Comparison of ENCODE assay signal across 15 cellular contexts in genomic region chr20:5806457-5807263, GRCh38. TPM values are rescaled to one million over a fixed set of nuclear protein-coding genes. Genes with fewer than 3 reads are reported as not detected.
A peak's percentile ranks its signal among the peaks of the same experiment; 100 is the strongest.
DNase-seq lines count a peak whose midpoint lies in the region; ATAC-seq, FAIRE-seq and TF ChIP-seq lines count a peak whose summit lies in the region.
"Had no signal": no experiment of that assay in that cellular context is flagged by ENCODE, and none has a peak within 500 bp of the region (broad histone marks: within the 10 kb centered on the region; RNA-seq: fewer than 3 reads in every experiment).

No MANE protein-coding gene starts in this region.

- H4K20me1 ChIP-seq in SK-N-SH (ENCODE audit: insufficient read depth) (no peaks in the 10 kb centered on the region), H1 (replicated peaks in 1 of 2; ENCODE audit: control insufficient read depth in 1 of 2, insufficient read depth in 2 of 2, low read length in 2 of 2) (no peaks in the 10 kb centered on the region), osteoblast (ENCODE audit: insufficient read depth, low read length) (no peaks in the 10 kb centered on the region), smooth muscle cell (ENCODE audit: low read depth) (no peaks in the 10 kb centered on the region)

- no peak overlapping the region for H2BK15ac ChIP-seq in H1 (ENCODE audit: low read length)

- H3K36me3 Mint-ChIP-seq in MCF 10A (ENCODE audit: insufficient read depth, unreplicated experiment): no peaks in the 10 kb centered on the region

- H3K4ac ChIP-seq in H1 (replicated peaks; ENCODE audit: insufficient read length, low read depth, low read length): no peak overlapping the region

- H3K36me3 ChIP-seq in breast epithelium (no peaks in the 10 kb centered on the region), SK-N-SH (replicated peaks in 1 of 2; ENCODE audit: control insufficient read depth in 1 of 2, insufficient read depth in 2 of 2, low read length in 1 of 2) (no peaks in the 10 kb centered on the region), H1 (ENCODE audit: control insufficient read depth in 2 of 4, insufficient read depth in 4 of 4, low read length in 3 of 4) (no peaks in the 10 kb centered on the region), osteoblast (ENCODE audit: insufficient read depth, low read length) (no peaks in the 10 kb centered on the region), smooth muscle cell (ENCODE audit: low read depth) (no peaks in the 10 kb centered on the region)
- H3K36me3 ChIP-seq: MG63 had no signal

- no peaks in the 10 kb centered on the region for H3K27me3 Mint-ChIP-seq in MCF 10A (ENCODE audit: insufficient read depth, unreplicated experiment)
- H3K27me3 Mint-ChIP-seq: stimulated activated naive CD8-positive, alpha-beta T cell treated with anti-CD3 and anti-CD28 coated beads, Interleukin-15, amount 100 ng/mL, for 72 hours had no signal

- H2AK5ac ChIP-seq in H1 (ENCODE audit: low read depth, low read length): 0 out of 2 replicates have a peak overlapping the region, but pooled peaks have one; percentile 2

- no peaks in the 10 kb centered on the region for H3F3A ChIP-seq in SK-N-SH (replicated peaks; ENCODE audit: insufficient read depth)
- no peaks in the 10 kb centered on the region for H3F3A ChIP-seq in smooth muscle cell (ENCODE audit: low read depth)

- H3K18ac ChIP-seq in H1 (ENCODE audit: extremely low read depth, low read length): no peak overlapping the region

- H3K9me3 ChIP-seq in breast epithelium (no peaks in the 10 kb centered on the region), SK-N-SH (no peaks in the 10 kb centered on the region), H1 (ENCODE audit: insufficient read depth in 2 of 2, low read depth in 1 of 2, low read length in 1 of 2) (no peaks in the 10 kb centered on the region), osteoblast (ENCODE audit: low read depth, low read length) (no peaks in the 10 kb centered on the region), smooth muscle cell (replicated peaks; ENCODE audit: low read depth) (no peaks in the 10 kb centered on the region)
- H3K9me3 ChIP-seq: MG63, psoas muscle had no signal

- H3K4me2 ChIP-seq in SK-N-SH (no peak overlapping the region), H1 (ENCODE audit: insufficient read depth in 1 of 2, low read depth in 2 of 2, low read length in 2 of 2) (no peak overlapping the region), osteoblast (ENCODE audit: insufficient read depth, low read length) (no peak overlapping the region), smooth muscle cell (no peak overlapping the region)

- FAIRE-seq in H1 (lab: Jason Lieb, UNC): peak; percentile 7
- FAIRE-seq: colon had no signal

- peak; percentile 65 for TF ChIP-seq RAD21 in SK-N-SH (IDR thresholded peaks at IDR 0.05; ENCODE audit: low read length)
- TF ChIP-seq RAD21 in H1 (IDR thresholded peaks at IDR 0.05 in 1 of 2, conservative IDR thresholded peaks at IDR 0.05 in 1 of 2; ENCODE audit: low read depth in 2 of 2, low read length in 2 of 2): peak; percentile 70 to 72

- H3K23me2 ChIP-seq in H1 (ENCODE audit: low read depth, low read length): no peaks in the 10 kb centered on the region

- no peak for ATAC-seq in GM21825 (IDR thresholded peaks at IDR 0.05; ENCODE audit: unreplicated experiment)
- ATAC-seq: psoas muscle; stimulated activated naive CD8-positive, alpha-beta T cell treated with anti-CD3 and anti-CD28 coated beads, Interleukin-15, amount 100 ng/mL, for 72 hours had no signal

- H3K56ac ChIP-seq in H1 (replicated peaks; ENCODE audit: insufficient read length, low read depth, low read length): no peak overlapping the region

- TF ChIP-seq CTCF in MCF 10A (IDR thresholded peaks at IDR 0.05; ENCODE audit: unreplicated experiment) (peak; percentile 27), breast epithelium (IDR thresholded peaks at IDR 0.05) (no peak), SK-N-SH (IDR thresholded peaks at IDR 0.05) (peak; percentile 47), H1 (IDR thresholded peaks at IDR 0.05; ENCODE audit: control extremely low read depth in 1 of 3, insufficient read depth in 1 of 3, low read depth in 1 of 3, low read length in 3 of 3) (peak; percentile 44 to 63 (median 49)), osteoblast (IDR thresholded peaks at IDR 0.05; ENCODE audit: extremely low read depth, low read depth, low read length) (peak; percentile 42), smooth muscle cell (IDR thresholded peaks at IDR 0.05; ENCODE audit: borderline replicate concordance, insufficient read depth, poor library complexity, severe bottlenecking) (no peak)

- H3K9me2 ChIP-seq in SK-N-SH: no peaks in the 10 kb centered on the region

- H2BK120ac ChIP-seq in H1 (replicated peaks; ENCODE audit: low read depth, low read length): no peak overlapping the region

- POLR2A ChIA-PET in MCF 10A (lab: Yijun Ruan, JAX): interaction anchor here (0.7 to 0.8 kb wide), 2 partner anchors 29 to 667 kb away, joined by 3 read pairs; no protein-coding TSS in a partner anchor
- POLR2A ChIA-PET in SK-N-SH (lab: Yijun Ruan, JAX): no interaction called here
- POLR2A ChIA-PET in H1 (lab: Charles Lee; ENCODE audit: partially characterized antibody): interaction anchor here (0.7 kb wide), 1 partner anchor 108 kb away, joined by 3 read pairs; no protein-coding TSS in a partner anchor

- H3K23ac ChIP-seq in H1 (ENCODE audit: insufficient read length): no peak overlapping the region

- no peak overlapping the region for H2BK5ac ChIP-seq in H1 (ENCODE audit: low read depth, low read length)

- no peak overlapping the region for H3K4me3 Mint-ChIP-seq in MCF 10A (ENCODE audit: unreplicated experiment)
- H3K4me3 Mint-ChIP-seq: stimulated activated naive CD8-positive, alpha-beta T cell treated with anti-CD3 and anti-CD28 coated beads, Interleukin-15, amount 100 ng/mL, for 72 hours had no signal

- DNase-seq in MCF 10A (ENCODE audit: unreplicated experiment) (no peak), breast epithelium (ENCODE audit: low spot score in 2 of 2) (no peak), SK-N-SH (no peak), H1 (ENCODE audit: low read depth in 1 of 2, low spot score in 2 of 2) (peak in 1 of 2 experiments; percentile 41), osteoblast (ENCODE audit: insufficient read length, low spot score, missing footprints) (no peak), smooth muscle cell (lab: John Stamatoyannopoulos, UW; ENCODE audit: unreplicated experiment) (no peak), SIG-M5 treated with dmso at 0.1 percent for 504 hours (lab: John Stamatoyannopoulos, UW; ENCODE audit: unreplicated experiment) (no peak)
- DNase-seq: activated CD4-positive, alpha-beta T cell treated with anti-CD3 and anti-CD28 coated beads, Interleukin-2, amount 50 U/mL, for 48 hours; activated naive CD4-positive, alpha-beta T cell treated with anti-CD3 and anti-CD28 coated beads, Interleukin-2, amount 50 U/mL, for 16 hours; MG63; NCI-H2171; psoas muscle; stimulated activated naive CD8-positive, alpha-beta T cell treated with anti-CD3 and anti-CD28 coated beads, Interleukin-15, amount 100 ng/mL, for 72 hours had no signal

- BruUV-seq in MCF 10A (replicated peaks; lab: Mats Ljungman, UMichigan): no TSS peak

- no peaks in the 10 kb centered on the region for H3K79me2 ChIP-seq in SK-N-SH (ENCODE audit: insufficient read depth)
- no peaks in the 10 kb centered on the region for H3K79me2 ChIP-seq in H1 (ENCODE audit: control insufficient read depth in 1 of 2, insufficient read depth in 2 of 2, low read length in 2 of 2)
- H3K79me2 ChIP-seq in osteoblast (ENCODE audit: insufficient read depth, low read length): no peaks in the 10 kb centered on the region
- H3K79me2 ChIP-seq in smooth muscle cell (ENCODE audit: low read depth): no peaks in the 10 kb centered on the region

- H3K27me3 ChIP-seq in breast epithelium (no peaks in the 10 kb centered on the region), SK-N-SH (ENCODE audit: insufficient read depth) (no peaks in the 10 kb centered on the region), H1 (replicated peaks in 1 of 4; ENCODE audit: control insufficient read depth in 3 of 4, extremely low read depth in 1 of 4, insufficient read depth in 3 of 4, low read length in 3 of 4) (no peaks in the 10 kb centered on the region), osteoblast (ENCODE audit: insufficient read depth, low read length) (no peaks in the 10 kb centered on the region), smooth muscle cell (ENCODE audit: low read depth) (no peaks in the 10 kb centered on the region)
- H3K27me3 ChIP-seq: MG63 had no signal

- no peak for TF ChIP-seq EP300 in SK-N-SH (IDR thresholded peaks at IDR 0.05; ENCODE audit: borderline replicate concordance in 1 of 2, low read depth in 1 of 2, low read length in 1 of 2)
- TF ChIP-seq EP300 in H1 (IDR thresholded peaks at IDR 0.05; ENCODE audit: borderline replicate concordance in 1 of 2, low read depth in 2 of 2, low read length in 2 of 2): no peak

- intact Hi-C loops in MCF 10A (cut with micrococcal nuclease) (loop anchor here (5.0 kb wide), 2 partner anchors 126 to 271 kb away; no protein-coding TSS in a partner anchor), breast epithelium (cut with DNase I; ENCODE audit: low total_unique reads) (no loop called here)

- 91% methylated on average over 6 of the region's 7 CpGs for WGBS in SK-N-SH (ENCODE audit: low lambda C conversion rate)
- 87% methylated on average over 7 of the region's 7 CpGs; no CpG with 5 or more reads in 1 of the 2 experiments for WGBS in H1 (ENCODE audit: extremely low coverage in 1 of 2, insufficient coverage in 1 of 2, insufficient read length in 1 of 2, insufficient replicate concordance in 2 of 2, low coverage in 1 of 2, low lambda C conversion rate in 2 of 2, missing lambda C conversion rate in 1 of 2), 2 experiments
- WGBS in smooth muscle cell (ENCODE audit: low lambda C conversion rate): 84% methylated on average over 7 of the region's 7 CpGs

- H3K9ac ChIP-seq in SK-N-SH: no peak overlapping the region
- H3K9ac ChIP-seq in H1 (replicated peaks in 1 of 4; ENCODE audit: extremely low read depth in 1 of 4, low read depth in 3 of 4, low read length in 3 of 4): no peak overlapping the region
- no peak overlapping the region for H3K9ac ChIP-seq in smooth muscle cell (ENCODE audit: low read depth)

- H3K27ac Mint-ChIP-seq in MCF 10A (ENCODE audit: low read depth, unreplicated experiment): no peak overlapping the region

- TF ChIP-seq POLR2A in breast epithelium (IDR thresholded peaks at IDR 0.05) (no peak), H1 (IDR thresholded peaks at IDR 0.05; ENCODE audit: control extremely low read depth in 1 of 2, low read depth in 2 of 2, low read length in 2 of 2) (no peak)

- H3K4me1 ChIP-seq in breast epithelium (no peaks in the 10 kb centered on the region), SK-N-SH (ENCODE audit: control insufficient read depth in 1 of 2, insufficient read depth in 2 of 2, low read depth in 1 of 2, low read length in 1 of 2) (peaks cover 0 to 7% of the 10 kb centered on the region in 2 experiments; a peak in 2 of 4 replicates), H1 (replicated peaks in 1 of 4; ENCODE audit: control insufficient read depth in 3 of 4, insufficient read depth in 4 of 4, low read length in 3 of 4) (peaks cover 0 to 10% (median 2%) of the 10 kb centered on the region in 4 experiments; a peak in 4 of 7 replicates), osteoblast (ENCODE audit: insufficient read depth, low read length) (no peaks in the 10 kb centered on the region), smooth muscle cell (ENCODE audit: low read depth) (peaks cover 6% of the 10 kb centered on the region)

- H4K5ac ChIP-seq in H1 (ENCODE audit: insufficient read length, low read depth, low read length): no peak overlapping the region

- no peaks in the 10 kb centered on the region for H3K9me3 Mint-ChIP-seq in MCF 10A (ENCODE audit: unreplicated experiment)
- H3K9me3 Mint-ChIP-seq: stimulated activated naive CD8-positive, alpha-beta T cell treated with anti-CD3 and anti-CD28 coated beads, Interleukin-15, amount 100 ng/mL, for 72 hours had no signal

- H3K79me1 ChIP-seq in H1 (ENCODE audit: low read depth, low read length): no peaks in the 10 kb centered on the region

- H2BK20ac ChIP-seq in H1 (ENCODE audit: low read length): no peak overlapping the region

- CTCF ChIA-PET in MCF 10A (lab: Yijun Ruan, JAX): interaction anchor here (1.2 to 2.5 kb wide), 4 partner anchors 10 to 213 kb away, joined by 3 to 6 read pairs (median 5); no protein-coding TSS in a partner anchor
- CTCF ChIA-PET in SK-N-SH (lab: Yijun Ruan, JAX): interaction anchor here (0.6 to 1.8 kb wide), 7 partner anchors 14 to 278 kb away, joined by 3 to 5 read pairs (median 3); no protein-coding TSS in a partner anchor
- CTCF ChIA-PET in H1 (lab: Charles Lee; ENCODE audit: partially characterized antibody): interaction anchor here (0.6 to 3.4 kb wide), 18 partner anchors 8 to 277 kb away, joined by 3 to 19 read pairs (median 4); no protein-coding TSS in a partner anchor

- H2BK12ac ChIP-seq in H1 (ENCODE audit: low read depth, low read length): no peak overlapping the region; the same call in 1 of the 2 replicates

- H4K8ac ChIP-seq in H1 (ENCODE audit: extremely low read depth, insufficient read depth, low read length): no peak overlapping the region

- H3K14ac ChIP-seq in H1 (ENCODE audit: insufficient read length): no peak overlapping the region

- H3K4me3 ChIP-seq in breast epithelium (no peak overlapping the region), SK-N-SH (ENCODE audit: low read depth in 2 of 2, low read length in 1 of 2) (no peak overlapping the region), H1 (ENCODE audit: extremely low read depth in 1 of 4, insufficient read depth in 2 of 4, low read depth in 3 of 4, low read length in 4 of 4) (no peak overlapping the region), osteoblast (ENCODE audit: insufficient read depth, low read length) (no peak overlapping the region), smooth muscle cell (no peak overlapping the region)
- H3K4me3 ChIP-seq: MG63, psoas muscle had no signal

- no peaks in the 10 kb centered on the region for H3K4me1 Mint-ChIP-seq in MCF 10A (ENCODE audit: insufficient read depth, unreplicated experiment)

- H3K27ac ChIP-seq in breast epithelium: no peak overlapping the region
- no peak overlapping the region for H3K27ac ChIP-seq in SK-N-SH (ENCODE audit: low read depth in 2 of 2, low read length in 1 of 2)
- H3K27ac ChIP-seq in H1 (ENCODE audit: low read depth, low read length): no peak overlapping the region
- no peak overlapping the region for H3K27ac ChIP-seq in osteoblast (ENCODE audit: low read depth, low read length)
- H3K27ac ChIP-seq in smooth muscle cell (ENCODE audit: low read depth): no peak overlapping the region
- H3K27ac ChIP-seq: psoas muscle had no signal

- H2AFZ ChIP-seq in SK-N-SH (ENCODE audit: low read depth) (no peak overlapping the region), H1 (ENCODE audit: low read length) (no peak overlapping the region), osteoblast (ENCODE audit: low read length) (no peak overlapping the region), smooth muscle cell (ENCODE audit: low read depth) (no peak overlapping the region)

- H4K91ac ChIP-seq in H1 (replicated peaks; ENCODE audit: insufficient read length, low read length): no peak overlapping the region

RNA-seq across cellular contexts. Expression of gene SHLD1, which starts 56.5 kb away (rescaled TPM):
- total RNA-seq in MCF 10A (2022) (2.3 and 3.3 TPM in 2 replicates), breast epithelium (1 to 10 TPM; 2.7 to 7.3 (median 6.6) TPM), osteoblast (1.4 and 1.5 TPM in 2 replicates), smooth muscle cell (3.3 and 3.9 TPM in 2 replicates)
- polyA plus RNA-seq in SK-N-SH (2012; rRNA removed) (4.5 and 5.8 TPM in 2 replicates), H1 (2011; rRNA removed) (4.4 and 6.5 TPM in 2 replicates), smooth muscle cell (3.7 TPM in 2 replicates)
- polyA plus RNA-seq in SK-N-SH (2012; cell fraction: cytosol; rRNA removed): 5.4 and 5.5 TPM in 2 replicates
- polyA plus RNA-seq in SK-N-SH (2012; cell fraction: nucleus; rRNA removed): 3.0 and 4.1 TPM in 2 replicates
- 4.2 and 4.5 TPM in 2 replicates for total RNA-seq in H1 (2021; fragmentation: NEBNext Ultra II Directional; extraction: Animal tissue kit (Norgen Biotek cat#: 25700))
- polyA plus RNA-seq in H1 (2011; cell fraction: cytosol; rRNA removed): 5.9 TPM
- 2.7 TPM for polyA plus RNA-seq in H1 (2011; cell fraction: nucleus; rRNA removed)
- 4.0 to 5.2 TPM (median 4.2 TPM) in 4 replicates for polyA plus RNA-seq in H1 (2012, experiment 1 of 2)
- 8.6 TPM for polyA plus RNA-seq in H1 (2012, experiment 2 of 2)
- 4.9 TPM for polyA plus RNA-seq in H1 (2013, experiment 1 of 2)
- 4.2 TPM for polyA plus RNA-seq in H1 (2013, experiment 2 of 2)
- 1.9 and 2.8 TPM in 2 replicates for polyA minus RNA-seq in H1 (2011; rRNA and poly(A)+ RNA removed)
- not detected for polyA minus RNA-seq in H1 (2011; cell fraction: cytosol; rRNA and poly(A)+ RNA removed)
- 5.6 TPM for polyA minus RNA-seq in H1 (2011; cell fraction: nucleus; rRNA and poly(A)+ RNA removed)

Comparison
In these comparisons a context has a peak if more than half of its experiments do, and no peak if none do; other contexts are left out.
1. CTCF ChIP-seq: peak in MCF 10A (single experiment), SK-N-SH (single experiment), H1 (3 of 3) and osteoblast (single experiment); none in breast epithelium (0 of 3) and smooth muscle cell (single experiment).